Comparison of ENCODE assay signal across 1 cellular context in genomic region chr1:171625225-171625624, GRCh38.
A peak's percentile ranks its signal among the peaks of the same experiment; 100 is the strongest.
TF ChIP-seq lines count a peak whose summit lies in the region.

No MANE protein-coding gene starts in this region.

TF ChIP-seq in GM12878, 131 proteins besides CTCF, POLR2A, EP300 and RAD21 (continued from another document):
- TF ChIP-seq, protein P1, sequence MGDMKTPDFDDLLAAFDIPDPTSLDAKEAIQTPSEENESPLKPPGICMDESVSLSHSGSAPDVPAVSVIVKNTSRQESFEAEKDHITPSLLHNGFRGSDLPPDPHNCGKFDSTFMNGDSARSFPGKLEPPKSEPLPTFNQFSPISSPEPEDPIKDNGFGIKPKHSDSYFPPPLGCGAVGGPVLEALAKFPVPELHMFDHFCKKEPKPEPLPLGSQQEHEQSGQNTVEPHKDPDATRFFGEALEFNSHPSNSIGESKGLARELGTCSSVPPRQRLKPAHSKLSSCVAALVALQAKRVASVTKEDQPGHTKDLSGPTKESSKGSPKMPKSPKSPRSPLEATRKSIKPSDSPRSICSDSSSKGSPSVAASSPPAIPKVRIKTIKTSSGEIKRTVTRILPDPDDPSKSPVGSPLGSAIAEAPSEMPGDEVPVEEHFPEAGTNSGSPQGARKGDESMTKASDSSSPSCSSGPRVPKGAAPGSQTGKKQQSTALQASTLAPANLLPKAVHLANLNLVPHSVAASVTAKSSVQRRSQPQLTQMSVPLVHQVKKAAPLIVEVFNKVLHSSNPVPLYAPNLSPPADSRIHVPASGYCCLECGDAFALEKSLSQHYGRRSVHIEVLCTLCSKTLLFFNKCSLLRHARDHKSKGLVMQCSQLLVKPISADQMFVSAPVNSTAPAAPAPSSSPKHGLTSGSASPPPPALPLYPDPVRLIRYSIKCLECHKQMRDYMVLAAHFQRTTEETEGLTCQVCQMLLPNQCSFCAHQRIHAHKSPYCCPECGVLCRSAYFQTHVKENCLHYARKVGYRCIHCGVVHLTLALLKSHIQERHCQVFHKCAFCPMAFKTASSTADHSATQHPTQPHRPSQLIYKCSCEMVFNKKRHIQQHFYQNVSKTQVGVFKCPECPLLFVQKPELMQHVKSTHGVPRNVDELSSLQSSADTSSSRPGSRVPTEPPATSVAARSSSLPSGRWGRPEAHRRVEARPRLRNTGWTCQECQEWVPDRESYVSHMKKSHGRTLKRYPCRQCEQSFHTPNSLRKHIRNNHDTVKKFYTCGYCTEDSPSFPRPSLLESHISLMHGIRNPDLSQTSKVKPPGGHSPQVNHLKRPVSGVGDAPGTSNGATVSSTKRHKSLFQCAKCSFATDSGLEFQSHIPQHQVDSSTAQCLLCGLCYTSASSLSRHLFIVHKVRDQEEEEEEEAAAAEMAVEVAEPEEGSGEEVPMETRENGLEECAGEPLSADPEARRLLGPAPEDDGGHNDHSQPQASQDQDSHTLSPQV (IDR thresholded peaks at IDR 0.05): no peak
- TF ChIP-seq PML (IDR thresholded peaks at IDR 0.05; ENCODE audit: low read length) (no peak), IKZF2 (IDR thresholded peaks at IDR 0.05) (peak in 1 of 2 experiments; percentile 16; a peak in 1 of 4 replicates), MXI1 (IDR thresholded peaks at IDR 0.05; ENCODE audit: low read depth, low read length) (no peak), MTA3 (IDR thresholded peaks at IDR 0.05; ENCODE audit: borderline replicate concordance, low read length) (no peak), RAD51 (IDR thresholded peaks at IDR 0.05) (peak; percentile 92)
